Comparison of ENCODE assay signal across 1 cellular context in genomic region chr1:185044981-185045792, GRCh38.
A peak's percentile ranks its signal among the peaks of the same experiment; 100 is the strongest.
TF ChIP-seq lines count a peak whose summit lies in the region.

RNF2 (plus strand) TSS chr1:185045558; CDS start chr1:185087554, 41,996 bp downstream.

TF ChIP-seq in WTC11, 78 proteins besides CTCF, POLR2A, EP300 and RAD21 (continued from another document and continues in another):
- TF ChIP-seq ATF6 (CRISPR knock-in tag; IDR thresholded peaks at IDR 0.05) = no peak
- TF ChIP-seq HMGA2 (CRISPR knock-in tag; IDR thresholded peaks at IDR 0.05) = no peak
- TF ChIP-seq NFATC4 (CRISPR knock-in tag; IDR thresholded peaks at IDR 0.05) = no peak
- TF ChIP-seq SP1 (CRISPR knock-in tag; conservative IDR thresholded peaks at IDR 0.05) = peak; percentile 89
- TF ChIP-seq SOX15 (CRISPR knock-in tag; IDR thresholded peaks at IDR 0.05) = no peak
- TF ChIP-seq TCF7 (CRISPR knock-in tag; IDR thresholded peaks at IDR 0.05; ENCODE audit: low read depth) = peak; percentile 84
- peak; percentile 43; the same call in 1 of the 2 replicates for TF ChIP-seq ZNF317 (CRISPR knock-in tag; IDR thresholded peaks at IDR 0.05; ENCODE audit: borderline replicate concordance, low read depth)
- TF ChIP-seq ESRRA (CRISPR knock-in tag; IDR thresholded peaks at IDR 0.05; ENCODE audit: borderline replicate concordance) = peak; percentile 81
- no peak for TF ChIP-seq NR3C1 (CRISPR knock-in tag; conservative IDR thresholded peaks at IDR 0.05; ENCODE audit: low read depth)
- peak; percentile 92 for TF ChIP-seq SMAD3 (CRISPR knock-in tag; IDR thresholded peaks at IDR 0.05; ENCODE audit: borderline replicate concordance)
- no peak for TF ChIP-seq PRRX2 (CRISPR knock-in tag; IDR thresholded peaks at IDR 0.05)
- no peak for TF ChIP-seq ZNF138 (CRISPR knock-in tag; conservative IDR thresholded peaks at IDR 0.05)
- TF ChIP-seq ZNF219 (CRISPR knock-in tag; IDR thresholded peaks at IDR 0.05; ENCODE audit: borderline replicate concordance) = 0 out of 2 replicates have a peak, but pooled peaks have one; percentile 43
- peak; percentile 52; the same call in 1 of the 2 replicates for TF ChIP-seq ZBTB21 (CRISPR knock-in tag; IDR thresholded peaks at IDR 0.05; ENCODE audit: borderline replicate concordance)
- TF ChIP-seq MYBL2 (CRISPR knock-in tag; IDR thresholded peaks at IDR 0.05) = peak; percentile 86; the same call in 1 of the 2 replicates
- peak; percentile 55; the same call in 1 of the 2 replicates for TF ChIP-seq ZNF396 (CRISPR knock-in tag; IDR thresholded peaks at IDR 0.05; ENCODE audit: borderline replicate concordance)
- no peak for TF ChIP-seq MLX (CRISPR knock-in tag; IDR thresholded peaks at IDR 0.05)
- 0 out of 2 replicates have a peak, but pooled peaks have one; percentile 41 for TF ChIP-seq GABPB1 (CRISPR knock-in tag; IDR thresholded peaks at IDR 0.05)
- 0 out of 2 replicates have a peak, but pooled peaks have one; percentile 9 for TF ChIP-seq PRDM15 (CRISPR knock-in tag; IDR thresholded peaks at IDR 0.05)
- TF ChIP-seq CDX4 (CRISPR knock-in tag; IDR thresholded peaks at IDR 0.05; ENCODE audit: borderline replicate concordance) = no peak
- TF ChIP-seq USF2 (CRISPR knock-in tag; IDR thresholded peaks at IDR 0.05) = no peak
- TF ChIP-seq RELA (CRISPR knock-in tag; IDR thresholded peaks at IDR 0.05; ENCODE audit: borderline replicate concordance) = 0 out of 2 replicates have a peak, but pooled peaks have one; percentile 47
- TF ChIP-seq NR2C2 (CRISPR knock-in tag; IDR thresholded peaks at IDR 0.05) = no peak
- 0 out of 2 replicates have a peak, but pooled peaks have one; percentile 82 for TF ChIP-seq E2F5 (CRISPR knock-in tag; IDR thresholded peaks at IDR 0.05)
- TF ChIP-seq ZNF232 (CRISPR knock-in tag; IDR thresholded peaks at IDR 0.05) = peak; percentile 87
- TF ChIP-seq ETV6 (CRISPR knock-in tag; IDR thresholded peaks at IDR 0.05) = peak; percentile 85
- TF ChIP-seq FOXJ3 (CRISPR knock-in tag; IDR thresholded peaks at IDR 0.05; ENCODE audit: borderline replicate concordance) = no peak
- TF ChIP-seq TEAD1 (CRISPR knock-in tag; IDR thresholded peaks at IDR 0.05) = peak; percentile 64; the same call in 1 of the 2 replicates
- TF ChIP-seq STAT6 (CRISPR knock-in tag; conservative IDR thresholded peaks at IDR 0.05; ENCODE audit: low read depth) = no peak
- peak; percentile 70; the same call in 1 of the 2 replicates for TF ChIP-seq E2F1 (CRISPR knock-in tag; IDR thresholded peaks at IDR 0.05)
- peak; percentile 85; the same call in 1 of the 2 replicates for TF ChIP-seq FOXK1 (CRISPR knock-in tag; IDR thresholded peaks at IDR 0.05)
- no peak for TF ChIP-seq KAT7 (CRISPR knock-in tag; IDR thresholded peaks at IDR 0.05; ENCODE audit: borderline replicate concordance)
- TF ChIP-seq ELF4 (CRISPR knock-in tag; IDR thresholded peaks at IDR 0.05; ENCODE audit: low read depth) = no peak
- peak; percentile 78; the same call in 1 of the 2 replicates for TF ChIP-seq JUN (CRISPR knock-in tag; IDR thresholded peaks at IDR 0.05)
- peak; percentile 42; the same call in 1 of the 2 replicates for TF ChIP-seq TEAD4 (CRISPR knock-in tag; IDR thresholded peaks at IDR 0.05)
- no peak; the same call in 1 of the 2 replicates for TF ChIP-seq HMGXB4 (CRISPR knock-in tag; IDR thresholded peaks at IDR 0.05)
- TF ChIP-seq CBFB (CRISPR knock-in tag; IDR thresholded peaks at IDR 0.05; ENCODE audit: low read depth) = 0 out of 2 replicates have a peak, but pooled peaks have one; percentile 35
- TF ChIP-seq MAX (CRISPR knock-in tag; IDR thresholded peaks at IDR 0.05) = peak; percentile 96
- peak; percentile 98 for TF ChIP-seq FOXP1 (CRISPR knock-in tag; IDR thresholded peaks at IDR 0.05; ENCODE audit: borderline replicate concordance)
- TF ChIP-seq IRF1 (CRISPR knock-in tag; IDR thresholded peaks at IDR 0.05) = peak; percentile 61; the same call in 1 of the 2 replicates
- peak; percentile 28; the same call in 1 of the 2 replicates for TF ChIP-seq NFYB (CRISPR knock-in tag; conservative IDR thresholded peaks at IDR 0.05; ENCODE audit: low read depth)
- no peak; the same call in 1 of the 2 replicates for TF ChIP-seq ZBTB43 (CRISPR knock-in tag; IDR thresholded peaks at IDR 0.05)
